In genomic region chr1:37486680-37487618, GRCh38 we compare ENCODE assay signal across 8 cellular contexts. TPM values are rescaled to one million over a fixed set of nuclear protein-coding genes. Genes with fewer than 3 reads are reported as not detected.
DNase-seq lines count a peak whose midpoint lies in the region; ATAC-seq and TF ChIP-seq lines count a peak whose summit lies in the region.

No MANE protein-coding gene starts in this region.

- H3K9me3 ChIP-seq in gastroesophageal sphincter, result no peaks in the 10 kb centered on the region
- no peaks in the 10 kb centered on the region for H3K9me3 ChIP-seq in osteoblast (ENCODE audit: low read depth, low read length)
- no peaks in the 10 kb centered on the region for H3K9me3 ChIP-seq in upper lobe of right lung

- WGBS in gastroesophageal sphincter (ENCODE audit: low coverage in 1 of 2), 2 donors, result 0% methylated on average over 2 to 3 of the region's 10 CpGs

- peaks cover 6% of the 10 kb centered on the region for H3K79me2 ChIP-seq in osteoblast (ENCODE audit: insufficient read depth, low read length)

- TF ChIP-seq CTCF in gastroesophageal sphincter (IDR thresholded peaks at IDR 0.05), result peak in 3 of 4 experiments; percentile 97 to 99 (median 98)
- TF ChIP-seq CTCF in osteoblast (IDR thresholded peaks at IDR 0.05; ENCODE audit: extremely low read depth, low read depth, low read length), result peak; percentile 96
- TF ChIP-seq CTCF in upper lobe of right lung (IDR thresholded peaks at IDR 0.05), result peak; percentile 99

- H4K20me1 ChIP-seq in osteoblast (ENCODE audit: insufficient read depth, low read length), result peaks cover 3% of the 10 kb centered on the region

- ATAC-seq in gastroesophageal sphincter, result peak; percentile 86
- peak; percentile 89 for ATAC-seq in upper lobe of right lung
- ATAC-seq in GM21737 (IDR thresholded peaks at IDR 0.05; ENCODE audit: unreplicated experiment), result no peak

- in situ Hi-C loops in SK-MEL-5 (cut with HindIII; ENCODE audit: low pct_unique_long_range_greater_than_20kb, low sequenced_read_pairs), result no loop called here

- DNase-seq in DMS153 (lab: John Stamatoyannopoulos, UW) (peak; percentile 42), HUDEP-2 (lab: John Stamatoyannopoulos, UW; ENCODE audit: unreplicated experiment in 76 of 76) (peak in 60 of 76 experiments; percentile 4 to 77 (median 55)), SK-MEL-5 (ENCODE audit: low read depth, low spot score) (peak; percentile 61), osteoblast (ENCODE audit: insufficient read length, low spot score, missing footprints) (peak; percentile 95), upper lobe of right lung (peak; percentile 90)
- DNase-seq in activated naive CD4-positive, alpha-beta T cell treated with Interleukin-2 at 50 U/mL for 16 hours, result peak; percentile 81

- no peak overlapping the region for H3K4me2 ChIP-seq in osteoblast (ENCODE audit: insufficient read depth, low read length)

- intact Hi-C loops in upper lobe of right lung (cut with DNase I), result loop anchor here (2.0 kb wide), 1 partner anchor 30 kb away; no protein-coding TSS in a partner anchor

- no peak overlapping the region for H3K4me3 ChIP-seq in gastroesophageal sphincter
- H3K4me3 ChIP-seq in osteoblast (ENCODE audit: insufficient read depth, low read length), result no peak overlapping the region
- H3K4me3 ChIP-seq in upper lobe of right lung, result no peak overlapping the region

- H3K27ac ChIP-seq in gastroesophageal sphincter (peak overlapping the region; percentile 3 to 81 (median 74)), osteoblast (ENCODE audit: low read depth, low read length) (peak overlapping the region; percentile 57), upper lobe of right lung (peak overlapping the region; percentile 76)

- TF ChIP-seq POLR2A in gastroesophageal sphincter (IDR thresholded peaks at IDR 0.05), result no peak

- H2AFZ ChIP-seq in osteoblast (ENCODE audit: low read length), result no peak overlapping the region

- H3K36me3 ChIP-seq in gastroesophageal sphincter (peaks cover 0 to 74% of the 10 kb centered on the region in 2 donors), osteoblast (ENCODE audit: insufficient read depth, low read length) (peaks cover 53% of the 10 kb centered on the region), upper lobe of right lung (peaks cover 53% of the 10 kb centered on the region)

- H3K27me3 ChIP-seq in gastroesophageal sphincter, result no peaks in the 10 kb centered on the region
- no peaks in the 10 kb centered on the region for H3K27me3 ChIP-seq in osteoblast (ENCODE audit: insufficient read depth, low read length)
- H3K27me3 ChIP-seq in upper lobe of right lung, result no peaks in the 10 kb centered on the region

- peaks cover 3 to 44% (median 30%) of the 10 kb centered on the region in 3 donors for H3K4me1 ChIP-seq in gastroesophageal sphincter
- peaks cover 28% of the 10 kb centered on the region for H3K4me1 ChIP-seq in osteoblast (ENCODE audit: insufficient read depth, low read length)
- peaks cover 42% of the 10 kb centered on the region for H3K4me1 ChIP-seq in upper lobe of right lung

- no peak for TF ChIP-seq EP300 in gastroesophageal sphincter (IDR thresholded peaks at IDR 0.05)

RNA-seq across cellular contexts. Expression of gene ZC3H12A, which starts 12.6 kb away (rescaled TPM):
- total RNA-seq in SK-MEL-5 (2014; rRNA removed; shearing (Covaris generic)), result 1.5 and 3.4 TPM in 2 replicates
- 3.3 and 4.0 TPM in 2 replicates for polyA plus RNA-seq in SK-MEL-5 (2015; cell fraction: cytosol; rRNA removed)
- polyA plus RNA-seq in SK-MEL-5 (2015; cell fraction: nucleus; rRNA removed), result 9.5 and 11.5 TPM in 2 replicates
- 10 to 100 TPM in 2 of 4 donors, 1 to 10 TPM in 2; 7.3 to 14.4 (median 10.6) TPM for total RNA-seq in gastroesophageal sphincter
- 11.5 and 13.0 TPM in 2 replicates for total RNA-seq in osteoblast
- 22.9 TPM for total RNA-seq in upper lobe of right lung

RNA-seq across cellular contexts. Expression of gene MEAF6, which starts 27.6 kb away (rescaled TPM):
- 68.2 and 71.3 TPM in 2 replicates for total RNA-seq in SK-MEL-5 (2014; rRNA removed; shearing (Covaris generic))
- polyA plus RNA-seq in SK-MEL-5 (2015; cell fraction: cytosol; rRNA removed), result 65.4 and 72.3 TPM in 2 replicates
- 45.4 and 51.8 TPM in 2 replicates for polyA plus RNA-seq in SK-MEL-5 (2015; cell fraction: nucleus; rRNA removed)
- total RNA-seq in gastroesophageal sphincter (100 to 1,000 TPM in 2 of 4 donors, 10 to 100 TPM in 2; 89.7 to 129 (median 100) TPM), osteoblast (62.8 and 64.1 TPM in 2 replicates), upper lobe of right lung (64.5 TPM)

Comparison
In these comparisons a context has a peak if more than half of its experiments do, and no peak if none do; other contexts are left out.
1. DNase-seq: peak in every context shown above with its lines; median percentile 95 in osteoblast; 90 in upper lobe of right lung; 81 in activated naive CD4-positive, alpha-beta T cell treated with Interleukin-2 at 50 U/mL for 16 hours; 61 in SK-MEL-5; 55 in HUDEP-2; 42 in DMS153.